In genomic region chr5:132293992-132294727, GRCh38 we compare ENCODE assay signal across 1 cellular context.
TF ChIP-seq lines count a peak whose summit lies in the region.

SLC22A4 (plus strand) TSS chr5:132294394; CDS start chr5:132294617, 223 bp downstream.

TF ChIP-seq in HepG2, 621 proteins besides CTCF, POLR2A, EP300 and RAD21 (continued from another document and continues in another):
- TF ChIP-seq HMGXB3 (CRISPR knock-in tag; IDR thresholded peaks at IDR 0.05; ENCODE audit: borderline replicate concordance) (no peak), CHD2 (IDR thresholded peaks at IDR 0.05; ENCODE audit: low read depth, low read length) (no peak), ZFP82 (CRISPR knock-in tag; IDR thresholded peaks at IDR 0.05; ENCODE audit: borderline replicate concordance) (peak; percentile 80), DMTF1 (CRISPR knock-in tag; IDR thresholded peaks at IDR 0.05) (no peak), CREB3 (CRISPR knock-in tag; IDR thresholded peaks at IDR 0.05) (0 out of 2 replicates have a peak, but pooled peaks have one; percentile 47), HOXD1 (CRISPR knock-in tag; IDR thresholded peaks at IDR 0.05) (no peak; the same call in none of the 2 replicates), ZNF841 (CRISPR knock-in tag; IDR thresholded peaks at IDR 0.05; ENCODE audit: borderline replicate concordance) (no peak; the same call in 1 of the 2 replicates), ZNF318 (CRISPR knock-in tag; IDR thresholded peaks at IDR 0.05) (no peak), ZBTB10 (CRISPR knock-in tag; IDR thresholded peaks at IDR 0.05; ENCODE audit: borderline replicate concordance) (no peak), BATF2 (CRISPR knock-in tag; IDR thresholded peaks at IDR 0.05) (0 out of 2 replicates have a peak, but pooled peaks have one; percentile 38), ZBTB7A (CRISPR knock-in tag; IDR thresholded peaks at IDR 0.05) (no peak), POGZ (CRISPR knock-in tag; IDR thresholded peaks at IDR 0.05) (no peak; the same call in 1 of the 2 replicates), ZNF580 (CRISPR knock-in tag; IDR thresholded peaks at IDR 0.05; ENCODE audit: borderline replicate concordance, low read depth) (peak; percentile 31; the same call in 1 of the 2 replicates), ZNF383 (CRISPR knock-in tag; IDR thresholded peaks at IDR 0.05; ENCODE audit: borderline replicate concordance) (no peak), ZC3H13 (CRISPR knock-in tag; IDR thresholded peaks at IDR 0.05) (no peak; the same call in 1 of the 2 replicates), ESRRA (CRISPR knock-in tag; IDR thresholded peaks at IDR 0.05; ENCODE audit: low read depth) (peak; percentile 45; the same call in 1 of the 2 replicates), HNRNPL (IDR thresholded peaks at IDR 0.05; ENCODE audit: low read depth, low read length) (no peak; the same call in 1 of the 2 replicates), IRF2 (CRISPR knock-in tag; IDR thresholded peaks at IDR 0.05) (peak; percentile 48; the same call in 1 of the 2 replicates), BRD4 (CRISPR knock-in tag; IDR thresholded peaks at IDR 0.05) (0 out of 2 replicates have a peak, but pooled peaks have one; percentile 40), BCL6 (CRISPR knock-in tag; IDR thresholded peaks at IDR 0.05) (peak; percentile 26), ZNF276 (CRISPR knock-in tag; IDR thresholded peaks at IDR 0.05; ENCODE audit: low read depth) (0 out of 2 replicates have a peak, but pooled peaks have one; percentile 68), ZNF205 (CRISPR knock-in tag; IDR thresholded peaks at IDR 0.05) (no peak), ZNF292 (CRISPR knock-in tag; IDR thresholded peaks at IDR 0.05; ENCODE audit: borderline replicate concordance, low read depth) (no peak), SMAD9 (CRISPR knock-in tag; IDR thresholded peaks at IDR 0.05) (no peak), THAP8 (CRISPR knock-in tag; IDR thresholded peaks at IDR 0.05; ENCODE audit: borderline replicate concordance) (no peak), ZNF460 (CRISPR knock-in tag; IDR thresholded peaks at IDR 0.05; ENCODE audit: borderline replicate concordance) (no peak; the same call in 1 of the 2 replicates), RARG (CRISPR knock-in tag; IDR thresholded peaks at IDR 0.05; ENCODE audit: low read depth) (no peak), RFXAP (CRISPR knock-in tag; IDR thresholded peaks at IDR 0.05; ENCODE audit: borderline replicate concordance) (peak; percentile 18; the same call in 1 of the 2 replicates), KAT2B (IDR thresholded peaks at IDR 0.05; ENCODE audit: borderline replicate concordance, low read depth, low read length) (no peak), TBP (CRISPR knock-in tag; IDR thresholded peaks at IDR 0.05) (no peak), FOSL1 (CRISPR knock-in tag; IDR thresholded peaks at IDR 0.05; ENCODE audit: borderline replicate concordance) (no peak), PRPF4 (IDR thresholded peaks at IDR 0.05; ENCODE audit: low read depth, low read length, poor library complexity, severe bottlenecking) (no peak)
